19 cellular contexts compared by ENCODE assay signal in the genomic region with DNA sequence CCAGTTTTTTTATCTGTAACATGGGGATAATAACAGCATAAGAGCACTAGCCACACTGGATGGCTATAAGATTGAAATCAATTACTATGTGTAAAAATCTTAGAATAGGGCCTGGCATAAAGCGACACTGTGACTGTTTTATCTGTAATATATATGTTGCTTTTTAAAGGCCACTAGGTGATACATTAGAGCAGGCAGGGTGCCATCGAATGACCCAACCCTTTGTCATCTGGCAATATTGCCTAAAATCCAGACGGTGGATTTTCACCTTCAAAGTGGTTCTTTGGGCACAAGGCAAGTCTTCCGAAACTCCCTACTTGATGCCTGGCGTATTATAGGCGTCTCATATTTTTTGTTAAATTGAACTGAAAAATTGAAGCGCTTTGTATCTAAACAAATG.
DNase-seq lines count a peak whose midpoint lies in the region; ATAC-seq, FAIRE-seq and TF ChIP-seq lines count a peak whose summit lies in the region.
"Had no signal": no experiment of that assay in that cellular context is flagged by ENCODE, and none has a peak within 500 bp of the region (broad histone marks: within the 10 kb centered on the region; RNA-seq: fewer than 3 reads in every experiment).

No MANE protein-coding gene starts in this region.

- H3K4me3 Mint-ChIP-seq in activated CD4-positive, alpha-beta memory T cell treated with anti-CD3 and anti-CD28 coated beads for 36 hours = peak overlapping the region; percentile 42
- no peak overlapping the region for H3K4me3 Mint-ChIP-seq in activated CD4-positive, alpha-beta memory T cell treated with anti-CD3 and anti-CD28 coated beads, Interleukin-2, amount 10 ng/mL, durations not matched to agents 7 days and 5 days
- H3K4me3 Mint-ChIP-seq in stimulated activated naive CD8-positive, alpha-beta T cell treated with anti-CD3 and anti-CD28 coated beads, Interleukin-15, Interleukin-2, amounts not matched to agents 100 ng/mL and 50 ng/mL, for 24 hours = peak overlapping the region; percentile 58
- H3K4me3 Mint-ChIP-seq in activated T-helper 2 cell treated with anti-CD3 and anti-CD28 coated beads, Interferon-gamma antibody, Interleukin-2, Interleukin-4, amounts not matched to agents 10 μg/mL and 5 μg/mL and 100 μg/mL, durations not matched to agents 14 hours and 24 hours and 36 hours (ENCODE audit: low read depth) = peak overlapping the region; percentile 65
- H3K4me3 Mint-ChIP-seq in stimulated activated naive CD8-positive, alpha-beta T cell treated with anti-CD3 and anti-CD28 coated beads, Interleukin-15, amount 100 ng/mL, for 72 hours = peak overlapping the region; percentile 44 to 55
- H3K4me3 Mint-ChIP-seq: CD4-positive, alpha-beta memory T cell had no signal

- WGBS in body of pancreas, 2 donors = 86 to 90% methylated on average over 7 of the region's 7 CpGs

- peak overlapping the region; percentile 85 for H3K27ac Mint-ChIP-seq in activated CD4-positive, alpha-beta memory T cell treated with anti-CD3 and anti-CD28 coated beads for 36 hours
- H3K27ac Mint-ChIP-seq in activated CD4-positive, alpha-beta memory T cell treated with anti-CD3 and anti-CD28 coated beads, Interleukin-2, amount 10 ng/mL, durations not matched to agents 7 days and 5 days = no peak overlapping the region
- H3K27ac Mint-ChIP-seq in stimulated activated naive CD8-positive, alpha-beta T cell treated with anti-CD3 and anti-CD28 coated beads, Interleukin-15, Interleukin-2, amounts not matched to agents 100 ng/mL and 50 ng/mL, for 24 hours = peak overlapping the region; percentile 90
- H3K27ac Mint-ChIP-seq in activated T-helper 2 cell treated with anti-CD3 and anti-CD28 coated beads, Interferon-gamma antibody, Interleukin-2, Interleukin-4, amounts not matched to agents 10 μg/mL and 5 μg/mL and 100 μg/mL, durations not matched to agents 14 hours and 24 hours and 36 hours = peak overlapping the region; percentile 96
- H3K27ac Mint-ChIP-seq in stimulated activated naive CD8-positive, alpha-beta T cell treated with anti-CD3 and anti-CD28 coated beads, Interleukin-15, amount 100 ng/mL, for 72 hours = peak overlapping the region; percentile 19 to 79

- intact Hi-C loops in activated CD4-positive, alpha-beta memory T cell treated with anti-CD3 and anti-CD28 coated beads for 36 hours (cut with micrococcal nuclease) = loop anchor here (5.0 kb wide), 1 partner anchor 96 kb away; no protein-coding TSS in a partner anchor
- intact Hi-C loops in activated T-helper 2 cell treated with anti-CD3 and anti-CD28 coated beads, Interferon-gamma antibody, Interleukin-2, Interleukin-4, amounts not matched to agents 10 μg/mL and 5 μg/mL and 100 μg/mL, durations not matched to agents 14 hours and 24 hours and 36 hours (cut with micrococcal nuclease) = loop anchor here (5.0 kb wide), 1 partner anchor 171 kb away; no protein-coding TSS in a partner anchor
- intact Hi-C loops in body of pancreas (cut with DNase I) = no loop called here

- H3K9me3 Mint-ChIP-seq in activated CD4-positive, alpha-beta memory T cell treated with anti-CD3 and anti-CD28 coated beads for 36 hours = no peaks in the 10 kb centered on the region
- no peaks in the 10 kb centered on the region for H3K9me3 Mint-ChIP-seq in activated CD4-positive, alpha-beta memory T cell treated with anti-CD3 and anti-CD28 coated beads, Interleukin-2, amount 10 ng/mL, durations not matched to agents 7 days and 5 days
- no peaks in the 10 kb centered on the region for H3K9me3 Mint-ChIP-seq in stimulated activated naive CD8-positive, alpha-beta T cell treated with anti-CD3 and anti-CD28 coated beads, Interleukin-15, Interleukin-2, amounts not matched to agents 100 ng/mL and 50 ng/mL, for 24 hours
- H3K9me3 Mint-ChIP-seq in activated T-helper 2 cell treated with anti-CD3 and anti-CD28 coated beads, Interferon-gamma antibody, Interleukin-2, Interleukin-4, amounts not matched to agents 10 μg/mL and 5 μg/mL and 100 μg/mL, durations not matched to agents 14 hours and 24 hours and 36 hours = no peaks in the 10 kb centered on the region
- no peaks in the 10 kb centered on the region for H3K9me3 Mint-ChIP-seq in stimulated activated naive CD8-positive, alpha-beta T cell treated with anti-CD3 and anti-CD28 coated beads, Interleukin-15, amount 100 ng/mL, for 72 hours
- H3K9me3 Mint-ChIP-seq: CD4-positive, alpha-beta memory T cell had no signal

- no peaks in the 10 kb centered on the region for H3K27me3 Mint-ChIP-seq in activated CD4-positive, alpha-beta memory T cell treated with anti-CD3 and anti-CD28 coated beads for 36 hours
- H3K27me3 Mint-ChIP-seq in activated CD4-positive, alpha-beta memory T cell treated with anti-CD3 and anti-CD28 coated beads, Interleukin-2, amount 10 ng/mL, durations not matched to agents 7 days and 5 days = no peaks in the 10 kb centered on the region
- no peaks in the 10 kb centered on the region for H3K27me3 Mint-ChIP-seq in stimulated activated naive CD8-positive, alpha-beta T cell treated with anti-CD3 and anti-CD28 coated beads, Interleukin-15, Interleukin-2, amounts not matched to agents 100 ng/mL and 50 ng/mL, for 24 hours
- no peaks in the 10 kb centered on the region for H3K27me3 Mint-ChIP-seq in activated T-helper 2 cell treated with anti-CD3 and anti-CD28 coated beads, Interferon-gamma antibody, Interleukin-2, Interleukin-4, amounts not matched to agents 10 μg/mL and 5 μg/mL and 100 μg/mL, durations not matched to agents 14 hours and 24 hours and 36 hours (ENCODE audit: low read depth)
- no peaks in the 10 kb centered on the region for H3K27me3 Mint-ChIP-seq in stimulated activated naive CD8-positive, alpha-beta T cell treated with anti-CD3 and anti-CD28 coated beads, Interleukin-15, amount 100 ng/mL, for 72 hours
- H3K27me3 Mint-ChIP-seq: CD4-positive, alpha-beta memory T cell had no signal

- no peaks in the 10 kb centered on the region for H3K9me3 ChIP-seq in body of pancreas
- H3K9me3 ChIP-seq: A549 had no signal

- H3K4me1 ChIP-seq in body of pancreas = peaks cover 46% of the 10 kb centered on the region

- no peak overlapping the region for H3K4me3 ChIP-seq in body of pancreas
- H3K4me3 ChIP-seq: A549 had no signal

- H3K27ac ChIP-seq in body of pancreas = no peak overlapping the region
- H3K27ac ChIP-seq: A549 had no signal

- peaks cover 76% of the 10 kb centered on the region for H3K4me1 Mint-ChIP-seq in activated CD4-positive, alpha-beta memory T cell treated with anti-CD3 and anti-CD28 coated beads for 36 hours (ENCODE audit: low read depth)
- peaks cover 60% of the 10 kb centered on the region for H3K4me1 Mint-ChIP-seq in activated CD4-positive, alpha-beta memory T cell treated with anti-CD3 and anti-CD28 coated beads, Interleukin-2, amount 10 ng/mL, durations not matched to agents 7 days and 5 days
- H3K4me1 Mint-ChIP-seq in stimulated activated naive CD8-positive, alpha-beta T cell treated with anti-CD3 and anti-CD28 coated beads, Interleukin-15, Interleukin-2, amounts not matched to agents 100 ng/mL and 50 ng/mL, for 24 hours (ENCODE audit: low read depth) = peaks cover 86% of the 10 kb centered on the region
- peaks cover 73% of the 10 kb centered on the region for H3K4me1 Mint-ChIP-seq in activated T-helper 2 cell treated with anti-CD3 and anti-CD28 coated beads, Interferon-gamma antibody, Interleukin-2, Interleukin-4, amounts not matched to agents 10 μg/mL and 5 μg/mL and 100 μg/mL, durations not matched to agents 14 hours and 24 hours and 36 hours (ENCODE audit: low read depth)
- peaks cover 97% of the 10 kb centered on the region for H3K4me1 Mint-ChIP-seq in stimulated activated naive CD8-positive, alpha-beta T cell treated with anti-CD3 and anti-CD28 coated beads, Interleukin-15, amount 100 ng/mL, for 72 hours

- H3K27me3 ChIP-seq in body of pancreas = no peaks in the 10 kb centered on the region

- FAIRE-seq in D721Med (lab: Jason Lieb, UNC) = no peak
- FAIRE-seq: A549, GM12892, GM18507, H1 had no signal

- CTCF ChIA-PET in activated CD4-positive, alpha-beta memory T cell treated with anti-CD3 and anti-CD28 coated beads for 36 hours (lab: Charles Lee) = interaction anchor here (1.3 kb wide), 1 partner anchor 195 kb away, joined by 4 read pairs; no protein-coding TSS in a partner anchor
- CTCF ChIA-PET in activated CD4-positive, alpha-beta memory T cell treated with anti-CD3 and anti-CD28 coated beads, Interleukin-2, amount 10 ng/mL, durations not matched to agents 7 days and 5 days (lab: Charles Lee) = no interaction called here

- TF ChIP-seq CTCF in D721Med (IDR thresholded peaks at IDR 0.05; ENCODE audit: insufficient read depth, missing control alignments) = no peak
- no peak for TF ChIP-seq CTCF in body of pancreas (IDR thresholded peaks at IDR 0.05)

- peaks cover 8% of the 10 kb centered on the region for H3K36me3 Mint-ChIP-seq in activated CD4-positive, alpha-beta memory T cell treated with anti-CD3 and anti-CD28 coated beads for 36 hours
- peaks cover 13% of the 10 kb centered on the region for H3K36me3 Mint-ChIP-seq in activated CD4-positive, alpha-beta memory T cell treated with anti-CD3 and anti-CD28 coated beads, Interleukin-2, amount 10 ng/mL, durations not matched to agents 7 days and 5 days (ENCODE audit: low read depth)
- H3K36me3 Mint-ChIP-seq in stimulated activated naive CD8-positive, alpha-beta T cell treated with anti-CD3 and anti-CD28 coated beads, Interleukin-15, Interleukin-2, amounts not matched to agents 100 ng/mL and 50 ng/mL, for 24 hours (ENCODE audit: low read depth) = peaks cover 39% of the 10 kb centered on the region
- H3K36me3 Mint-ChIP-seq in activated T-helper 2 cell treated with anti-CD3 and anti-CD28 coated beads, Interferon-gamma antibody, Interleukin-2, Interleukin-4, amounts not matched to agents 10 μg/mL and 5 μg/mL and 100 μg/mL, durations not matched to agents 14 hours and 24 hours and 36 hours (ENCODE audit: low read depth) = peaks cover 75% of the 10 kb centered on the region

- TF ChIP-seq POLR2A in body of pancreas (IDR thresholded peaks at IDR 0.05) = no peak

- no peaks in the 10 kb centered on the region for H3K36me3 ChIP-seq in body of pancreas (replicated peaks in 1 of 2; ENCODE audit: insufficient read depth in 1 of 2, low read depth in 2 of 2)

- no peak for DNase-seq in activated CD4-positive, alpha-beta memory T cell treated with anti-CD3 and anti-CD28 coated beads for 36 hours
- no peak for DNase-seq in activated CD4-positive, alpha-beta memory T cell treated with anti-CD3 and anti-CD28 coated beads, Interleukin-2, amount 10 ng/mL, durations not matched to agents 7 days and 5 days
- no peak for DNase-seq in stimulated activated naive CD8-positive, alpha-beta T cell treated with anti-CD3 and anti-CD28 coated beads, Interleukin-15, Interleukin-2, amounts not matched to agents 100 U/mL and 50 U/mL, for 24 hours
- DNase-seq in activated T-helper 2 cell treated with anti-CD3 and anti-CD28 coated beads, Interferon-gamma antibody, Interleukin-2, Interleukin-4, amounts not matched to agents 10 μg/mL and 5 μg/mL and 100 μg/mL, durations not matched to agents 14 hours and 24 hours and 36 hours (ENCODE audit: low spot score) = no peak
- DNase-seq in stimulated activated naive CD8-positive, alpha-beta T cell treated with anti-CD3 and anti-CD28 coated beads, Interleukin-15, amount 100 ng/mL, for 72 hours = no peak
- DNase-seq in D721Med (ENCODE audit: insufficient read length, low spot score) (no peak), body of pancreas (no peak)
- DNase-seq: CD4-positive, alpha-beta memory T cell; Kasumi-1; NCI-H1092 treated with DMSO at 0.1 percent for 48 hours; NCI-H2081 treated with DMSO at 0.1 percent for 48 hours; NCI-H82; OCI-M1; SHP77 had no signal

- POLR2A ChIA-PET in activated CD4-positive, alpha-beta memory T cell treated with anti-CD3 and anti-CD28 coated beads for 36 hours (lab: Charles Lee) = interaction anchor here (0.7 kb wide), 1 partner anchor 284 kb away, joined by 3 read pairs; no protein-coding TSS in a partner anchor
- POLR2A ChIA-PET in activated CD4-positive, alpha-beta memory T cell treated with anti-CD3 and anti-CD28 coated beads, Interleukin-2, amount 10 ng/mL, durations not matched to agents 7 days and 5 days (lab: Charles Lee) = no interaction called here

- ATAC-seq in stimulated activated naive CD8-positive, alpha-beta T cell treated with anti-CD3 and anti-CD28 coated beads, Interleukin-15, Interleukin-2, amounts not matched to agents 100 U/mL and 50 U/mL, for 24 hours = no peak
- ATAC-seq in stimulated activated naive CD8-positive, alpha-beta T cell treated with anti-CD3 and anti-CD28 coated beads, Interleukin-15, amount 100 ng/mL, for 72 hours = no peak
- no peak for ATAC-seq in body of pancreas
- ATAC-seq: A549 had no signal
